10 cellular contexts compared by ENCODE assay signal in genomic region chr9:114902773-114903589, GRCh38. TPM values are rescaled to one million over a fixed set of nuclear protein-coding genes. Genes with fewer than 3 reads are reported as not detected.
A peak's percentile ranks its signal among the peaks of the same experiment; 100 is the strongest.
DNase-seq lines count a peak whose midpoint lies in the region; ATAC-seq, FAIRE-seq and TF ChIP-seq lines count a peak whose summit lies in the region.
"Had no signal": no experiment of that assay in that cellular context is flagged by ENCODE, and none has a peak within 500 bp of the region (broad histone marks: within the 10 kb centered on the region; RNA-seq: fewer than 3 reads in every experiment).

No MANE protein-coding gene starts in this region.

- H3K9me3 Mint-ChIP-seq in astrocyte (ENCODE audit: unreplicated experiment), result no peaks in the 10 kb centered on the region
- H3K9me3 Mint-ChIP-seq: neural progenitor cell had no signal

- peaks cover 26% of the 10 kb centered on the region for H3F3A ChIP-seq in GM23248 (ENCODE audit: insufficient read depth)

- no peak for FAIRE-seq in astrocyte (lab: Jason Lieb, UNC)
- FAIRE-seq: colon had no signal

- 95% methylated on average over 4 of the region's 4 CpGs for WGBS in GM23248 (ENCODE audit: low coverage in 1 of 2, low lambda C conversion rate in 2 of 2, missing lambda C conversion rate in 2 of 2), 2 experiments
- 82 to 91% (median 86%) methylated on average over 4 of the region's 4 CpGs for WGBS in psoas muscle, 3 donors

- H2AFZ ChIP-seq in GM23248 (no peak overlapping the region), astrocyte (ENCODE audit: low read depth, low read length) (no peak overlapping the region)
- H2AFZ ChIP-seq: neural progenitor cell had no signal

- peaks cover 37% of the 10 kb centered on the region for H3K4me1 ChIP-seq in GM23248 (ENCODE audit: insufficient read depth)
- H3K4me1 ChIP-seq in astrocyte (ENCODE audit: insufficient read depth, low read length), result peaks cover 32% of the 10 kb centered on the region
- peaks cover 2% of the 10 kb centered on the region for H3K4me1 ChIP-seq in mucosa of descending colon (ENCODE audit: low read depth)
- H3K4me1 ChIP-seq in Peyer's patch, result peaks cover 0 to 20% (median 11%) of the 10 kb centered on the region in 4 donors
- no peaks in the 10 kb centered on the region for H3K4me1 ChIP-seq in psoas muscle
- H3K4me1 ChIP-seq: neural progenitor cell had no signal

- H3K36me3 ChIP-seq in GM23248 (ENCODE audit: low read depth), result no peaks in the 10 kb centered on the region
- no peaks in the 10 kb centered on the region for H3K36me3 ChIP-seq in astrocyte (ENCODE audit: insufficient read depth, low read length)
- no peaks in the 10 kb centered on the region for H3K36me3 ChIP-seq in mucosa of descending colon (ENCODE audit: low read depth)
- H3K36me3 ChIP-seq in Peyer's patch, result no peaks in the 10 kb centered on the region
- no peaks in the 10 kb centered on the region for H3K36me3 ChIP-seq in psoas muscle (ENCODE audit: insufficient read depth in 1 of 2, low read depth in 1 of 2)
- H3K36me3 ChIP-seq: neural progenitor cell had no signal

- no peaks in the 10 kb centered on the region for H3K27me3 Mint-ChIP-seq in astrocyte (ENCODE audit: low read depth, unreplicated experiment)

- peak overlapping the region; percentile 2 for H3K27ac Mint-ChIP-seq in astrocyte (ENCODE audit: unreplicated experiment)
- H3K27ac Mint-ChIP-seq: neural progenitor cell had no signal

- H3K4me3 ChIP-seq in GM23248 (no peak overlapping the region), astrocyte (ENCODE audit: insufficient read depth, low read depth, low read length) (no peak overlapping the region), mucosa of descending colon (no peak overlapping the region), Peyer's patch (no peak overlapping the region), psoas muscle (no peak overlapping the region)
- H3K4me3 ChIP-seq: neural progenitor cell had no signal

- no peaks in the 10 kb centered on the region for H3K9me3 ChIP-seq in GM23248 (ENCODE audit: low read depth)
- H3K9me3 ChIP-seq in astrocyte (ENCODE audit: insufficient read depth, low read depth, low read length), result no peaks in the 10 kb centered on the region
- no peaks in the 10 kb centered on the region for H3K9me3 ChIP-seq in mucosa of descending colon
- no peaks in the 10 kb centered on the region for H3K9me3 ChIP-seq in Peyer's patch
- H3K9me3 ChIP-seq in psoas muscle, result no peaks in the 10 kb centered on the region

- H3K4me2 ChIP-seq in GM23248 (ENCODE audit: unreplicated experiment) (no peak overlapping the region), astrocyte (ENCODE audit: low read length) (peak overlapping the region; percentile 28)
- H3K4me2 ChIP-seq: neural progenitor cell had no signal

- in situ Hi-C loops in GM23248 (cut with MboI), result no loop called here

- H3K4me1 Mint-ChIP-seq in astrocyte (ENCODE audit: low read depth, unreplicated experiment), result peaks cover 27% of the 10 kb centered on the region
- H3K4me1 Mint-ChIP-seq: neural progenitor cell had no signal

- peak; percentile 37 for ATAC-seq in mucosa of descending colon
- ATAC-seq in psoas muscle, result no peak

- H3K9me2 ChIP-seq in GM23248 (ENCODE audit: insufficient read depth), result no peaks in the 10 kb centered on the region

- no peak overlapping the region for H3K4me3 Mint-ChIP-seq in astrocyte (ENCODE audit: unreplicated experiment)
- H3K4me3 Mint-ChIP-seq: neural progenitor cell had no signal

- no peak overlapping the region for H3K27ac ChIP-seq in GM23248
- H3K27ac ChIP-seq in astrocyte (ENCODE audit: low read depth, low read length), result no peak overlapping the region
- H3K27ac ChIP-seq in Peyer's patch, result no peak overlapping the region
- no peak overlapping the region for H3K27ac ChIP-seq in psoas muscle
- H3K27ac ChIP-seq: neural progenitor cell had no signal

- H4K20me1 ChIP-seq in GM23248 (ENCODE audit: insufficient read depth), result no peaks in the 10 kb centered on the region
- no peaks in the 10 kb centered on the region for H4K20me1 ChIP-seq in astrocyte (ENCODE audit: insufficient read depth, low read length)

- H3K27me3 ChIP-seq in GM23248 (replicated peaks; ENCODE audit: insufficient read depth) (no peaks in the 10 kb centered on the region), astrocyte (ENCODE audit: insufficient read depth, low read length) (no peaks in the 10 kb centered on the region), Peyer's patch (no peaks in the 10 kb centered on the region), psoas muscle (ENCODE audit: insufficient read depth in 3 of 3, low read length in 2 of 3) (peaks cover 0 to 3% (median 0%) of the 10 kb centered on the region in 3 donors)
- H3K27me3 ChIP-seq: neural progenitor cell had no signal

- no peaks in the 10 kb centered on the region for H3K79me2 ChIP-seq in GM23248 (ENCODE audit: insufficient read depth)
- H3K79me2 ChIP-seq in astrocyte (ENCODE audit: insufficient read depth, low read length), result no peaks in the 10 kb centered on the region

- DNase-seq in GM23248, result peak; percentile 50
- peak; percentile 58 for DNase-seq in RPMI7951 (ENCODE audit: low read depth)
- no peak for DNase-seq in astrocyte (ENCODE audit: low read depth)
- no peak for DNase-seq in mucosa of descending colon
- no peak for DNase-seq in activated gamma-delta T cell treated with Interleukin-2 at 50 U/mL for 16 hours
- no peak for DNase-seq in occipital lobe (lab: John Stamatoyannopoulos, UW)
- DNase-seq in Peyer's patch, result no peak
- DNase-seq in psoas muscle, result no peak

- TF ChIP-seq POLR2A in Peyer's patch (IDR thresholded peaks at IDR 0.05), result no peak

- intact Hi-C loops in mucosa of descending colon (cut with DNase I, micrococcal nuclease), result no loop called here
- intact Hi-C loops in psoas muscle (cut with DNase I), result loop anchor here in 1 of 2 donors (10.0 kb wide), 1 partner anchor 238 kb away; no protein-coding TSS in a partner anchor

- TF ChIP-seq CTCF in astrocyte (IDR thresholded peaks at IDR 0.05; ENCODE audit: insufficient read depth, low read depth, low read length), result no peak
- no peak for TF ChIP-seq CTCF in mucosa of descending colon (IDR thresholded peaks at IDR 0.05)
- no peak for TF ChIP-seq CTCF in Peyer's patch (IDR thresholded peaks at IDR 0.05)
- no peak for TF ChIP-seq CTCF in psoas muscle (IDR thresholded peaks at IDR 0.05)

- H3K9ac ChIP-seq in GM23248 (no peak overlapping the region), astrocyte (ENCODE audit: low read length) (no peak overlapping the region)
- H3K9ac ChIP-seq: neural progenitor cell had no signal

- no peaks in the 10 kb centered on the region for H3K36me3 Mint-ChIP-seq in astrocyte (ENCODE audit: low read depth, unreplicated experiment)
- H3K36me3 Mint-ChIP-seq: neural progenitor cell had no signal

RNA-seq across cellular contexts. Expression of gene TNFSF8, which starts 27.4 kb away (rescaled TPM):
- total RNA-seq in GM23248 (2014; rRNA removed; shearing (Covaris generic)), result not detected in 2 replicates
- polyA plus RNA-seq in GM23248 (2016; fragmentation: Nextera tagmentation; extraction: Ambion mirVana), result not detected in 2 replicates
- total RNA-seq in RPMI7951 (2014; rRNA removed; shearing (Covaris generic)), result not detected in 2 replicates
- total RNA-seq in astrocyte, result not detected in 2 replicates
- 1 to 10 TPM; 1.0 to 1.3 (median 1.0) TPM for total RNA-seq in mucosa of descending colon
- 1.1 TPM for total RNA-seq in occipital lobe
- 10 to 100 TPM in 1 of 4 donors, 1 to 10 TPM in 3; 2.1 to 11.6 (median 4.7) TPM for total RNA-seq in Peyer's patch
- total RNA-seq in psoas muscle, result 1 to 10 TPM in 1 of 4 donors, under 1 TPM in 3; 0.45 to 1.6 (median 0.60) TPM
- under 1 TPM; 0.07 to 0.16 (median 0.10) TPM for polyA plus RNA-seq in psoas muscle

Comparison
In these comparisons a context has a peak if more than half of its experiments do, and no peak if none do; other contexts are left out.
1. DNase-seq: peak in GM23248 (single experiment) and RPMI7951 (single experiment); none in astrocyte (single experiment), mucosa of descending colon (0 of 3), activated gamma-delta T cell treated with Interleukin-2 at 50 U/mL for 16 hours (single experiment), occipital lobe (single experiment), Peyer's patch (0 of 3) and psoas muscle (0 of 2).